In genomic region chr1:206538901-206539655, GRCh38 we compare ENCODE assay signal across 14 cellular contexts.
"Had no signal": no experiment of that assay in that cellular context is flagged by ENCODE, and none has a peak within 500 bp of the region (broad histone marks: within the 10 kb centered on the region; RNA-seq: fewer than 3 reads in every experiment).

No MANE protein-coding gene starts in this region.

- H3K79me2 ChIP-seq: parathyroid adenoma had no signal

- ATAC-seq: effector memory CD8-positive, alpha-beta T cell; natural killer cell treated with Interleukin-12 subunit alpha and Interleukin-12 subunit beta and Interleukin-15 and Interleukin-18, amount 100 ng/mL, for 72 hours; WTC11 had no signal

- DNase-seq: activated CD4-positive, alpha-beta memory T cell treated with anti-CD3 and anti-CD28 coated beads for 36 hours; activated CD4-positive, alpha-beta T cell treated with anti-CD3 and anti-CD28 coated beads for 4 hours; activated gamma-delta T cell treated with Interleukin-2 at 50 U/mL for 16 hours; activated T-cell treated with anti-CD3 and anti-CD28 coated beads for 4 hours; effector memory CD8-positive, alpha-beta T cell; esophagus squamous epithelium; left ventricle myocardium superior; stimulated activated naive CD4-positive, alpha-beta T cell; SW 1271; transverse colon had no signal

- H3K27ac ChIP-seq: neutrophil, parathyroid adenoma had no signal

- H3K36me3 ChIP-seq: neutrophil, transverse colon had no signal

- H3K4me1 ChIP-seq: parathyroid adenoma had no signal

- H3K27me3 ChIP-seq: esophagus squamous epithelium, transverse colon had no signal

- H2AFZ ChIP-seq: parathyroid adenoma had no signal

- H3K4me3 ChIP-seq: esophagus squamous epithelium, transverse colon had no signal

- H3K9me3 ChIP-seq: esophagus squamous epithelium, neutrophil, transverse colon had no signal

- H3K9ac ChIP-seq: parathyroid adenoma had no signal
